In the genomic region with DNA sequence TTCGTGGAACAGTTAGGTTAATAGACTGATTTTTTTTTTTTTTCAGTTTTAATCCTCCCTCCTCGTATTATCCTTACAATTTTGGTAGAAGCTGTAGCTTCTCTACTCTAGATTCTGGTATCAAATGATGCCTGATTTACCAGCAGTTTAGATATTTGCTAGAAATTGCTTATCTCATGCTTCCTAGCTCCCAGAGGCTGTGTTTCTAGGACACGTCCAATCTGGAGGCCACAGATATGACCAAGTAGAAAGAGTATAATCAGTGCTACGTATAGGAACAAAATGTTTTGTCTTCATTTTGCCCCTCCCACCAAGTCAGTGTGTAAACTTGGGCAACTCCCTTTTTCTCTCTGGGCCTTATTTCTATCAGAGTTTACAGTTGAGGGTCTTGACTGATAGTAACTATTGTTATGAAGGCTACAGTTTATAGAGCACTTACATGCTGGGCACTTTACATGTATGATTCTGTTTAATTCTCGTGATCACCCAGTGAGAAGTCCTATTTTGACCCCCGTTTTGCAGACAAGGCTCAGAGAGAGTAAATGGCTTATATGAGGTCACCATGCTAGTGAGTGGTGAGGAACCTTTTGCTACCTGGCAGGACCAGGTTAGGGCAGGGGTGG, we compare ENCODE assay signal across 21 cellular contexts.
"Had no signal": no experiment of that assay in that cellular context is flagged by ENCODE, and none has a peak within 500 bp of the region (broad histone marks: within the 10 kb centered on the region; RNA-seq: fewer than 3 reads in every experiment).

No MANE protein-coding gene starts in this region.

- H3K4me3 ChIP-seq: esophagus muscularis mucosa, heart right ventricle, left lung, lower lobe of right lung, ovary, psoas muscle, suprapubic skin, tibial artery, upper lobe of right lung had no signal

- H3K4me1 ChIP-seq: esophagus muscularis mucosa, foreskin keratinocyte, lower lobe of right lung, psoas muscle, upper lobe of right lung had no signal

- DNase-seq: activated B cell treated with CpG ODN at 0.5 μM for 24 hours; activated CD4-positive, alpha-beta T cell treated with anti-CD3 and anti-CD28 coated beads for 36 hours; activated naive CD4-positive, alpha-beta T cell; activated T-cell treated with anti-CD3 and anti-CD28 coated beads for 4 hours; activated T-cell treated with anti-CD3 and anti-CD28 coated beads, Interleukin-2, amount 50 U/mL, for 72 hours; endodermal cell; foreskin keratinocyte; heart right ventricle; left lung; lower lobe of right lung; naive thymus-derived CD4-positive, alpha-beta T cell; ovary; psoas muscle; stimulated activated CD4-positive, alpha-beta T cell treated with anti-CD3 and anti-CD28 coated beads, Interleukin-15, amount 100 ng/mL, for 24 hours; stimulated activated CD4-positive, alpha-beta T cell treated with anti-CD3 and anti-CD28 coated beads, Interleukin-2, amount 100 ng/mL, for 24 hours; stimulated activated naive B cell treated with anti-CD40 and anti-IgM and Interleukin-4, amounts not matched to agents 10 μg/mL and 1 μg/mL and 100 μg/mL, for 72 hours; T-helper 1 cell; tibial artery; upper lobe of right lung had no signal

- H3K36me3 ChIP-seq: ovary, upper lobe of right lung had no signal

- H3K9me3 ChIP-seq: esophagus muscularis mucosa, heart right ventricle, left lung, lower lobe of right lung, ovary, psoas muscle, suprapubic skin, tibial artery, upper lobe of right lung had no signal

- H3K27me3 ChIP-seq: esophagus muscularis mucosa, foreskin keratinocyte, heart right ventricle, left lung, ovary, suprapubic skin, tibial artery, upper lobe of right lung had no signal
